ENCODE assay signal across 9 cellular contexts in the genomic region with DNA sequence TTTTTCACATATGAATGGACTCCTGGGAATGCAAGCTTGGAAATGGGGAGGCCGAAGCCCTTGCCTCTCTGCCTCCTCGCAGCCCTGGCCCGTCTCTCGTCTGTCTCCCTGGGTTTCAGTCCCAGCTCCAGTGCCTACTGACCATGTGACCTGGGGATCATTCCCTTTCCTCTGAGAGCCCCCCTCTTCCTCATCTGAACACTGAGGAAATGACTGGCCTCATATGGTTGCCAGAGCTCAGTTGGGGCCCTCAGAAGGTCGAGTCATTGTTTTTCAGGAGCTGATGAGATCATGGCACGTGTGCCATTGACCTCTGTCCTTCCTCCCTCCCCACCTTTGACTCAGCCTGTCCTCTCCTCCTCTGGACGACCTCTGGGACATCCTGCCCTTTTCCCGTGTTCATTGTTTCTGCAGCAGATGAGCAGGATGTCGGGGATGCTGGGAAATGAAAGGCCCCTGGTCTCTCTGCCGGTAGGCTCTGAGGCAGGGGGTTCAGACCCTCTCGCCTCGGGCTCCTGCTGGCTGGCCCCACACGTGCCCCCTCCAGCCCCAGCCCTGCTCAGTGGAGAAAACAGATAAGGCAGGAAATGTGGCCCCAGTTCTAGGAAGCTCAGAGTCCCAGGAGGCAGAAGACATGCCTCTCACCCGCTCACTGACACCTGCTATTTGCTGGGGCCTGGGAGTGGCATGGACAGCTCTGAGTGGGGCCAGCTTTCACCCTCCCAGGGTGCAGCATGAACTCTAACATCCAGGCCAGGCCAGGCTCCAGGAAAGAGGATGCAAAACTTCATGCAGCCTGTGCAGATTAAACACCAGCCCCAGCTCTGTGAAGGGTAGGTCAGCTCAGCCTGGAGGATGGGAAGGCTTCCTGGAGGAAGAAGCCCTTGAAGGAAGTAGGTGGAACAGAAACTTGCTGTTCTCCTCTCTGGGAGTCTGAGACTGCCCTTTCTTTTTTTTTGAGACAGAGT. TPM values are rescaled to one million over a fixed set of nuclear protein-coding genes. Genes with fewer than 3 reads are reported as not detected.
DNase-seq lines count a peak whose midpoint lies in the region; ATAC-seq and TF ChIP-seq lines count a peak whose summit lies in the region.
"Had no signal": no experiment of that assay in that cellular context is flagged by ENCODE, and none has a peak within 500 bp of the region (broad histone marks: within the 10 kb centered on the region; RNA-seq: fewer than 3 reads in every experiment).

No MANE protein-coding gene starts in this region.

- no peaks in the 10 kb centered on the region for H3K27me3 ChIP-seq in GM23248 (replicated peaks; ENCODE audit: insufficient read depth)
- no peaks in the 10 kb centered on the region for H3K27me3 ChIP-seq in foreskin keratinocyte
- H3K27me3 ChIP-seq in skeletal muscle tissue (ENCODE audit: control insufficient read depth in 3 of 3, insufficient read depth in 3 of 3, low read length in 3 of 3): no peaks in the 10 kb centered on the region
- no peaks in the 10 kb centered on the region for H3K27me3 ChIP-seq in CD8-positive, alpha-beta T cell (ENCODE audit: insufficient read depth, low read length)

- H3K4me3 Mint-ChIP-seq in CD8-positive, alpha-beta T cell: no peak overlapping the region

- WGBS in GM23248 (ENCODE audit: low coverage in 1 of 2, low lambda C conversion rate in 2 of 2, missing lambda C conversion rate in 2 of 2), 2 experiments: 34 to 41% methylated on average over 14 of the region's 14 CpGs

- in situ Hi-C loops in GM23248 (cut with MboI): no loop called here

- no peaks in the 10 kb centered on the region for H4K20me1 ChIP-seq in GM23248 (ENCODE audit: insufficient read depth)

- H3K9me2 ChIP-seq in GM23248 (ENCODE audit: insufficient read depth): no peaks in the 10 kb centered on the region

- no peak overlapping the region for H3K27ac Mint-ChIP-seq in CD8-positive, alpha-beta T cell

- H2AFZ ChIP-seq in GM23248: peak overlapping the region; percentile 76

- H3K4me3 ChIP-seq in GM23248 (no peak overlapping the region), skeletal muscle tissue (ENCODE audit: low read length in 3 of 3) (no peak overlapping the region)
- no peak overlapping the region for H3K4me3 ChIP-seq in CD8-positive, alpha-beta T cell (ENCODE audit: low read depth, low read length)

- peaks cover 10% of the 10 kb centered on the region for H3K4me1 Mint-ChIP-seq in CD8-positive, alpha-beta T cell (ENCODE audit: low read depth)

- POLR2A ChIA-PET in CD8-positive, alpha-beta T cell (lab: Charles Lee): interaction anchor here (1.8 to 3.5 kb wide), 2 partner anchors 8 to 15 kb away, joined by 9 to 18 read pairs; partner anchors contain the start of genes MEPCE, PPP1R35 and ZCWPW1

- DNase-seq in GM23248 (peak; percentile 80), SW480 (ENCODE audit: low spot score) (peak; percentile 71), foreskin keratinocyte (no peak)
- no peak for DNase-seq in CD8-positive, alpha-beta T cell
- DNase-seq: KG1 had no signal

- no peaks in the 10 kb centered on the region for H3K9me3 Mint-ChIP-seq in CD8-positive, alpha-beta T cell

- peaks cover 11% of the 10 kb centered on the region for H3F3A ChIP-seq in GM23248 (ENCODE audit: insufficient read depth)

- H3K36me3 ChIP-seq in GM23248 (ENCODE audit: low read depth): no peaks in the 10 kb centered on the region
- no peaks in the 10 kb centered on the region for H3K36me3 ChIP-seq in skeletal muscle tissue (ENCODE audit: control insufficient read depth in 3 of 3, insufficient read depth in 3 of 3, low read length in 3 of 3)
- no peaks in the 10 kb centered on the region for H3K36me3 ChIP-seq in CD8-positive, alpha-beta T cell (ENCODE audit: insufficient read depth, low read length)

- H3K36me3 Mint-ChIP-seq in CD8-positive, alpha-beta T cell: no peaks in the 10 kb centered on the region

- CTCF ChIA-PET in CD8-positive, alpha-beta T cell (lab: Charles Lee): interaction anchor here (1.2 to 2.8 kb wide), 4 partner anchors 9 to 236 kb away, joined by 3 to 10 read pairs (median 5); no protein-coding TSS in a partner anchor

- no peaks in the 10 kb centered on the region for H3K27me3 Mint-ChIP-seq in CD8-positive, alpha-beta T cell (ENCODE audit: low read depth)

- peaks cover 22% of the 10 kb centered on the region for H3K4me1 ChIP-seq in GM23248 (ENCODE audit: insufficient read depth)
- no peaks in the 10 kb centered on the region for H3K4me1 ChIP-seq in foreskin keratinocyte
- peaks cover 3 to 13% (median 8%) of the 10 kb centered on the region in 3 donors for H3K4me1 ChIP-seq in skeletal muscle tissue (ENCODE audit: control insufficient read depth in 3 of 3, insufficient read depth in 3 of 3, low read length in 3 of 3)
- peaks cover 10% of the 10 kb centered on the region for H3K4me1 ChIP-seq in CD8-positive, alpha-beta T cell (ENCODE audit: insufficient read depth, low read length)

- H3K9ac ChIP-seq in GM23248 (peak overlapping the region; percentile 44), skeletal muscle tissue (ENCODE audit: low read depth in 1 of 3, low read length in 3 of 3) (peak overlapping the region in 1 of 3 donors; percentile 43)

- ATAC-seq in foreskin keratinocyte (peak; percentile 8), GM19351 (IDR thresholded peaks at IDR 0.05; ENCODE audit: unreplicated experiment) (no peak), GM21619 (IDR thresholded peaks at IDR 0.05; ENCODE audit: unreplicated experiment) (no peak), HG02763 (IDR thresholded peaks at IDR 0.05; ENCODE audit: unreplicated experiment) (no peak)
- no peak for ATAC-seq in CD8-positive, alpha-beta T cell

- H3K9me3 ChIP-seq in GM23248 (ENCODE audit: low read depth) (no peaks in the 10 kb centered on the region), skeletal muscle tissue (ENCODE audit: control insufficient read depth in 3 of 3, low read length in 3 of 3) (no peaks in the 10 kb centered on the region)
- no peaks in the 10 kb centered on the region for H3K9me3 ChIP-seq in CD8-positive, alpha-beta T cell (ENCODE audit: low read length)

- H3K79me2 ChIP-seq in GM23248 (ENCODE audit: insufficient read depth): no peaks in the 10 kb centered on the region

- H3K27ac ChIP-seq in GM23248: peak overlapping the region; percentile 52
- H3K27ac ChIP-seq in foreskin keratinocyte: no peak overlapping the region
- H3K27ac ChIP-seq in skeletal muscle tissue (ENCODE audit: low read depth, low read length): peak overlapping the region; percentile 73
- no peak overlapping the region for H3K27ac ChIP-seq in CD8-positive, alpha-beta T cell (ENCODE audit: low read depth, low read length)

- H3K4me2 ChIP-seq in GM23248 (ENCODE audit: unreplicated experiment): peak overlapping the region; percentile 20

- intact Hi-C loops in CD8-positive, alpha-beta T cell (cut with DNase I, micrococcal nuclease): no loop called here

- TF ChIP-seq CTCF in foreskin keratinocyte (conservative IDR thresholded peaks at IDR 0.05): no peak
- no peak for TF ChIP-seq CTCF in CD8-positive, alpha-beta T cell (IDR thresholded peaks at IDR 0.05)

RNA-seq across cellular contexts. Expression of gene PPP1R35, which starts 8.3 kb away (rescaled TPM):
- 11.9 and 15.8 TPM in 2 replicates for total RNA-seq in GM23248 (2014; rRNA removed; shearing (Covaris generic))
- 15.7 and 20.0 TPM in 2 replicates for polyA plus RNA-seq in GM23248 (2016; fragmentation: Nextera tagmentation; extraction: Ambion mirVana)
- 28.4 and 32.3 TPM in 2 replicates for total RNA-seq in foreskin keratinocyte
- polyA plus RNA-seq in foreskin keratinocyte: 45.8 and 52.1 TPM in 2 replicates
- total RNA-seq in skeletal muscle tissue: 5.2 TPM
- 10 to 100 TPM; 29.4 to 33.5 TPM for total RNA-seq in CD8-positive, alpha-beta T cell

RNA-seq across cellular contexts. Expression of gene MEPCE, which starts 15.0 kb away (rescaled TPM):
- total RNA-seq in GM23248 (2014; rRNA removed; shearing (Covaris generic)): 24.2 and 27.2 TPM in 2 replicates
- polyA plus RNA-seq in GM23248 (2016; fragmentation: Nextera tagmentation; extraction: Ambion mirVana) (7.7 and 8.0 TPM in 2 replicates), foreskin keratinocyte (28.2 and 33.5 TPM in 2 replicates)
- total RNA-seq in foreskin keratinocyte (27.6 and 34.1 TPM in 2 replicates), skeletal muscle tissue (30.8 TPM)
- total RNA-seq in CD8-positive, alpha-beta T cell: 10 to 100 TPM; 69.3 to 73.3 TPM

RNA-seq across cellular contexts. Expression of gene ZCWPW1, which starts 16.1 kb away (rescaled TPM):
- 0.89 and 1.9 TPM in 2 replicates for total RNA-seq in GM23248 (2014; rRNA removed; shearing (Covaris generic))
- polyA plus RNA-seq in GM23248 (2016; fragmentation: Nextera tagmentation; extraction: Ambion mirVana) (3.6 and 4.2 TPM in 2 replicates), foreskin keratinocyte (1.3 and 1.4 TPM in 2 replicates)
- total RNA-seq in foreskin keratinocyte (1.3 and 1.6 TPM in 2 replicates), skeletal muscle tissue (3.1 TPM)
- total RNA-seq in CD8-positive, alpha-beta T cell: 1 to 10 TPM; 5.0 to 5.7 TPM

RNA-seq across cellular contexts. Expression of gene SPACDR, which starts 19.5 kb away (rescaled TPM):
- total RNA-seq in GM23248 (2014; rRNA removed; shearing (Covaris generic)): not detected in 2 replicates
- polyA plus RNA-seq in GM23248 (2016; fragmentation: Nextera tagmentation; extraction: Ambion mirVana): 0.50 TPM in 1 of 2 replicates, not detected in the other
- 0.28 and 0.54 TPM in 2 replicates for total RNA-seq in foreskin keratinocyte
- polyA plus RNA-seq in foreskin keratinocyte: 0.77 and 1.1 TPM in 2 replicates
- total RNA-seq in skeletal muscle tissue: not detected
- under 1 TPM in 1 of 2 experiments, not detected in 1; 0.94 TPM for total RNA-seq in CD8-positive, alpha-beta T cell

RNA-seq across cellular contexts. Expression of gene TSC22D4, which starts 34.4 kb away (rescaled TPM):
- 18.6 and 30.7 TPM in 2 replicates for total RNA-seq in GM23248 (2014; rRNA removed; shearing (Covaris generic))
- polyA plus RNA-seq in GM23248 (2016; fragmentation: Nextera tagmentation; extraction: Ambion mirVana) (19.1 and 20.7 TPM in 2 replicates), foreskin keratinocyte (42.9 and 52.7 TPM in 2 replicates)
- total RNA-seq in foreskin keratinocyte (37.8 and 44.4 TPM in 2 replicates), skeletal muscle tissue (13.6 TPM)
- total RNA-seq in CD8-positive, alpha-beta T cell: 10 to 100 TPM; 30.7 to 32.3 TPM

Comparison
In these comparisons a context has a peak if more than half of its experiments do, and no peak if none do; other contexts are left out.
1. DNase-seq: peak in GM23248 (single experiment) and SW480 (single experiment); none in foreskin keratinocyte (0 of 2) and CD8-positive, alpha-beta T cell (0 of 7).
2. H3K27ac ChIP-seq: peak in GM23248 (single experiment) and skeletal muscle tissue (single experiment); none in foreskin keratinocyte (single experiment) and CD8-positive, alpha-beta T cell (single experiment).